Comparison of ENCODE assay signal across 30 cellular contexts in the genomic region with DNA sequence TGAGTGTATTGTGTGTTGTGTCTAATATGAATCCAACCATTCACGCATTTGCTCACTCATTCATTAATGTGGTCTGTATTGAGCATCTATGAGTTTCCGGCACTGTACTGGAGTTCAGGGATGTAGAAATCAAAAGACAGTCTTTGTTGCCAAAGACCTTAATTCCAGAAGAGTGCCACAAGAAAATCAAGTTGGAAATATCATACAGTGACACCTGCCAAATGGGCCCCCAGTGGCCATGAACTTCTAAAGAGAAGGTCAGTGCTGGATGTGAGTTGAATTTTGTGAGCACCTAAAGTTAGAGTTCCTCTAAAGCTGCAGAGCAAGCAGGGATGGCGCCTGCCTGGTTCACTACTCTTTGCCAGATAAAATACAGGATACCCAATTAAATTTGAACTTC.
"Had no signal": no experiment of that assay in that cellular context is flagged by ENCODE, and none has a peak within 500 bp of the region (broad histone marks: within the 10 kb centered on the region; RNA-seq: fewer than 3 reads in every experiment).

No MANE protein-coding gene starts in this region.

- H3K27ac ChIP-seq: left lung, lower lobe of right lung, pancreas, prostate gland, sigmoid colon, spleen, testis, thyroid gland, transverse colon, upper lobe of left lung had no signal

- ATAC-seq: left colon; left lung; lower lobe of right lung; naive thymus-derived CD8-positive, alpha-beta T cell; pancreas; right cardiac atrium; stimulated activated memory B cell treated with anti-CD40 and anti-IgM and Interleukin-4, amounts not matched to agents 10 μg/mL and 1 μg/mL and 100 μg/mL, for 72 hours; stimulated activated naive CD8-positive, alpha-beta T cell treated with anti-CD3 and anti-CD28 coated beads, Interleukin-15, amount 100 ng/mL, for 72 hours had no signal

- H3K4me3 ChIP-seq: left lung, lower lobe of right lung, pancreas, prostate gland, sigmoid colon, spleen, testis, thyroid gland, transverse colon, upper lobe of left lung had no signal

- H3K27me3 ChIP-seq: left lung, pancreas, sigmoid colon, testis, thyroid gland, upper lobe of left lung had no signal

- H3K36me3 ChIP-seq: left lung, lower lobe of right lung, pancreas, prostate gland, sigmoid colon, spleen, thyroid gland, transverse colon, upper lobe of left lung had no signal

- DNase-seq: hypothalamus; immature natural killer cell; kidney; left colon; left lung; lower lobe of right lung; mammary epithelial cell; mesenchymal stem cell; naive thymus-derived CD8-positive, alpha-beta T cell; nucleus accumbens; pancreas; posterior cingulate gyrus; retina; right cardiac atrium; sigmoid colon; small intestine; spleen; stimulated activated CD4-positive, alpha-beta T cell treated with anti-CD3 and anti-CD28 coated beads, Interleukin-1b, Interleukin-23, amount 100 ng/mL, for 48 hours; stimulated activated CD4-positive, alpha-beta T cell treated with anti-CD3 and anti-CD28 coated beads, Interleukin-2, amount 100 ng/mL, for 48 hours; stimulated activated CD4-positive, alpha-beta T cell treated with anti-CD3 and anti-CD28 coated beads, Interleukin-4, amount 100 ng/mL, for 4 hours; stimulated activated CD8-positive, alpha-beta memory T cell treated with anti-CD3 and anti-CD28 coated beads, Interleukin-4, amount 100 ng/mL, for 48 hours; stimulated activated naive CD4-positive, alpha-beta T cell treated with Interleukin-2 at 50 U/mL for 16 hours; stimulated activated naive CD8-positive, alpha-beta T cell treated with anti-CD3 and anti-CD28 coated beads, Interleukin-15, amount 100 ng/mL, for 72 hours; testis; thyroid gland; transverse colon; upper lobe of left lung had no signal

- FAIRE-seq: islet of Langerhans, kidney, pancreas, small intestine had no signal
